ENCODE assay signal across 28 cellular contexts in genomic region chr16:87101903-87102302, GRCh38.
A peak's percentile ranks its signal among the peaks of the same experiment; 100 is the strongest.
DNase-seq lines count a peak whose midpoint lies in the region; ATAC-seq and TF ChIP-seq lines count a peak whose summit lies in the region.
"Had no signal": no experiment of that assay in that cellular context is flagged by ENCODE, and none has a peak within 500 bp of the region (broad histone marks: within the 10 kb centered on the region; RNA-seq: fewer than 3 reads in every experiment).

No MANE protein-coding gene starts in this region.

- DNase-seq in EL, result peak; percentile 18
- peak in 1 of 2 experiments; percentile 31 for DNase-seq in SJSA1 (ENCODE audit: low read depth in 1 of 2, low spot score in 2 of 2)
- peak; percentile 78 for DNase-seq in dedifferentiated amniotic fluid mesenchymal stem cell (ENCODE audit: extremely low spot score)
- DNase-seq in osteocyte (ENCODE audit: extremely low spot score, unreplicated experiment), result no peak
- DNase-seq in H7, result no peak
- no peak for DNase-seq in activated T-cell treated with anti-CD3 and anti-CD28 coated beads for 4 hours
- no peak for DNase-seq in stimulated activated naive CD8-positive, alpha-beta T cell treated with anti-CD3 and anti-CD28 coated beads, Interleukin-15, Interleukin-2, amounts not matched to agents 100 U/mL and 50 U/mL, for 24 hours
- no peak for DNase-seq in left ventricle myocardium inferior
- DNase-seq: activated CD4-positive, alpha-beta T cell treated with anti-CD3 and anti-CD28 coated beads, Interleukin-2, amount 10 ng/mL, durations not matched to agents 24 days and 14 days; activated CD8-positive, alpha-beta memory T cell treated with anti-CD3 and anti-CD28 coated beads, Interleukin-2, amount 10 ng/mL, durations not matched to agents 7 days and 5 days; activated naive CD4-positive, alpha-beta T cell treated with anti-CD3 and anti-CD28 coated beads, Interleukin-2, amount 50 U/mL, for 16 hours; gastrocnemius medialis; KG1; kidney; NCI-H187 treated with DMSO at 0.1 percent for 48 hours; NCI-H2227 treated with DMSO at 0.1 percent for 48 hours; NCI-H774; OCI-M1; SIG-M5; small intestine; stimulated activated CD4-positive, alpha-beta T cell treated with anti-CD3 and anti-CD28 coated beads, Interleukin-2, amount 100 ng/mL, for 24 hours; tibial artery had no signal

- H3K4me1 ChIP-seq in SJSA1 (replicated peaks), result peaks cover 26% of the 10 kb centered on the region
- H3K4me1 ChIP-seq in left ventricle myocardium inferior, result no peaks in the 10 kb centered on the region
- H3K4me1 ChIP-seq: ascending aorta, gastrocnemius medialis had no signal

- peak overlapping the region; percentile 42 for H3K27ac ChIP-seq in SJSA1
- H3K27ac ChIP-seq in left ventricle myocardium inferior (replicated peaks), result no peak overlapping the region
- H3K27ac ChIP-seq: ascending aorta, gastrocnemius medialis, tibial artery had no signal

- H3K36me3 ChIP-seq in SJSA1 (no peaks in the 10 kb centered on the region), H7 (replicated peaks; ENCODE audit: control insufficient read depth, insufficient read depth, low read length) (no peaks in the 10 kb centered on the region), left ventricle myocardium inferior (no peaks in the 10 kb centered on the region)
- H3K36me3 ChIP-seq: ascending aorta, gastrocnemius medialis, tibial artery had no signal

- H3K9me3 Mint-ChIP-seq in osteocyte (ENCODE audit: unreplicated experiment), result peaks cover 4% of the 10 kb centered on the region
- H3K9me3 Mint-ChIP-seq: activated CD4-positive, alpha-beta T cell treated with anti-CD3 and anti-CD28 coated beads, Interleukin-2, amount 10 ng/mL, durations not matched to agents 24 days and 14 days; activated T-helper 1 cell treated with anti-CD3 and anti-CD28 coated beads, Interleukin-12 subunit alpha, Interleukin-12 subunit beta, Interleukin-2, Interleukin-4 antibody, amounts not matched to agents 30 ng/mL and 10 ng/mL and 1 ng/mL, durations not matched to agents 14 hours and 24 hours and 36 hours; dendritic cell treated with granulocyte-macrophage colony-stimulating factor and Interleukin-4, amounts not matched to agents 40 ng/mL and 50 ng/mL, for 4 days; stimulated activated memory B cell treated with anti-CD40 and anti-IgM and Interleukin-4, amounts not matched to agents 10 μg/mL and 1 μg/mL and 100 μg/mL, for 72 hours; T-helper 1 cell treated with Interleukin-12 subunit alpha and Interleukin-12 subunit beta and Interleukin-4 antibody, amounts not matched to agents 30 μg/mL and 1 μg/mL, for 36 hours had no signal

- no peaks in the 10 kb centered on the region for H3K9me3 ChIP-seq in SJSA1 (replicated peaks)
- peaks cover 5% of the 10 kb centered on the region for H3K9me3 ChIP-seq in left ventricle myocardium inferior (replicated peaks)
- H3K9me3 ChIP-seq: ascending aorta, gastrocnemius medialis, tibial artery had no signal

- no peaks in the 10 kb centered on the region for H3K27me3 ChIP-seq in SJSA1 (replicated peaks)
- no peaks in the 10 kb centered on the region for H3K27me3 ChIP-seq in H7 (ENCODE audit: control insufficient read depth, insufficient read depth, low read length)
- H3K27me3 ChIP-seq in left ventricle myocardium inferior (ENCODE audit: low read depth), result peaks cover 62% of the 10 kb centered on the region
- H3K27me3 ChIP-seq: ascending aorta had no signal

- H3K4me3 ChIP-seq in SJSA1, result no peak overlapping the region
- no peak overlapping the region for H3K4me3 ChIP-seq in H7 (ENCODE audit: insufficient read depth, low read depth, low read length)
- no peak overlapping the region for H3K4me3 ChIP-seq in left ventricle myocardium inferior
- H3K4me3 ChIP-seq: ascending aorta, gastrocnemius medialis, tibial artery had no signal

- H3K4me3 Mint-ChIP-seq in osteocyte (ENCODE audit: unreplicated experiment), result no peak overlapping the region
- H3K4me3 Mint-ChIP-seq: activated CD4-positive, alpha-beta T cell treated with anti-CD3 and anti-CD28 coated beads, Interleukin-2, amount 10 ng/mL, durations not matched to agents 24 days and 14 days; activated CD8-positive, alpha-beta memory T cell treated with anti-CD3 and anti-CD28 coated beads, Interleukin-2, amount 10 ng/mL, durations not matched to agents 7 days and 5 days; activated T-helper 1 cell treated with anti-CD3 and anti-CD28 coated beads, Interleukin-12 subunit alpha, Interleukin-12 subunit beta, Interleukin-2, Interleukin-4 antibody, amounts not matched to agents 30 ng/mL and 10 ng/mL and 1 ng/mL, durations not matched to agents 14 hours and 24 hours and 36 hours; B cell; dendritic cell treated with granulocyte-macrophage colony-stimulating factor and Interleukin-4, amounts not matched to agents 40 ng/mL and 50 ng/mL, for 4 days; stimulated activated memory B cell treated with anti-CD40 and anti-IgM and Interleukin-4, amounts not matched to agents 10 μg/mL and 1 μg/mL and 100 μg/mL, for 72 hours; T-helper 1 cell treated with Interleukin-12 subunit alpha and Interleukin-12 subunit beta and Interleukin-4 antibody, amounts not matched to agents 30 μg/mL and 1 μg/mL, for 36 hours had no signal

- intact Hi-C loops in left ventricle myocardium inferior (cut with micrococcal nuclease), result no loop called here

- TF ChIP-seq CTCF in osteocyte (IDR thresholded peaks at IDR 0.05) (no peak), left ventricle myocardium inferior (IDR thresholded peaks at IDR 0.05; ENCODE audit: borderline replicate concordance) (no peak)

- peak overlapping the region; percentile 50 for H3K27ac Mint-ChIP-seq in osteocyte (ENCODE audit: unreplicated experiment)
- H3K27ac Mint-ChIP-seq: activated CD4-positive, alpha-beta T cell treated with anti-CD3 and anti-CD28 coated beads, Interleukin-2, amount 10 ng/mL, durations not matched to agents 24 days and 14 days; activated CD8-positive, alpha-beta memory T cell treated with anti-CD3 and anti-CD28 coated beads, Interleukin-2, amount 10 ng/mL, durations not matched to agents 7 days and 5 days; activated T-helper 1 cell treated with anti-CD3 and anti-CD28 coated beads, Interleukin-12 subunit alpha, Interleukin-12 subunit beta, Interleukin-2, Interleukin-4 antibody, amounts not matched to agents 30 ng/mL and 10 ng/mL and 1 ng/mL, durations not matched to agents 14 hours and 24 hours and 36 hours; B cell; dendritic cell treated with granulocyte-macrophage colony-stimulating factor and Interleukin-4, amounts not matched to agents 40 ng/mL and 50 ng/mL, for 4 days; stimulated activated memory B cell treated with anti-CD40 and anti-IgM and Interleukin-4, amounts not matched to agents 10 μg/mL and 1 μg/mL and 100 μg/mL, for 72 hours; T-helper 1 cell treated with Interleukin-12 subunit alpha and Interleukin-12 subunit beta and Interleukin-4 antibody, amounts not matched to agents 30 μg/mL and 1 μg/mL, for 36 hours had no signal

- H3K27me3 Mint-ChIP-seq in osteocyte (ENCODE audit: unreplicated experiment), result no peaks in the 10 kb centered on the region

- no peak for ATAC-seq in stimulated activated naive CD8-positive, alpha-beta T cell treated with anti-CD3 and anti-CD28 coated beads, Interleukin-15, Interleukin-2, amounts not matched to agents 100 U/mL and 50 U/mL, for 24 hours
- ATAC-seq: activated CD8-positive, alpha-beta memory T cell treated with anti-CD3 and anti-CD28 coated beads, Interleukin-2, amount 10 ng/mL, durations not matched to agents 7 days and 5 days; gastrocnemius medialis; stimulated activated memory B cell treated with anti-CD40 and anti-IgM and Interleukin-4, amounts not matched to agents 10 μg/mL and 1 μg/mL and 100 μg/mL, for 72 hours had no signal

- H3K36me3 Mint-ChIP-seq in osteocyte (ENCODE audit: unreplicated experiment), result no peaks in the 10 kb centered on the region
- H3K36me3 Mint-ChIP-seq: activated CD8-positive, alpha-beta memory T cell treated with anti-CD3 and anti-CD28 coated beads, Interleukin-2, amount 10 ng/mL, durations not matched to agents 7 days and 5 days; stimulated activated memory B cell treated with anti-CD40 and anti-IgM and Interleukin-4, amounts not matched to agents 10 μg/mL and 1 μg/mL and 100 μg/mL, for 72 hours had no signal

- peaks cover 28% of the 10 kb centered on the region for H3K4me1 Mint-ChIP-seq in osteocyte (ENCODE audit: unreplicated experiment)
- H3K4me1 Mint-ChIP-seq: activated CD4-positive, alpha-beta T cell treated with anti-CD3 and anti-CD28 coated beads, Interleukin-2, amount 10 ng/mL, durations not matched to agents 24 days and 14 days; activated CD8-positive, alpha-beta memory T cell treated with anti-CD3 and anti-CD28 coated beads, Interleukin-2, amount 10 ng/mL, durations not matched to agents 7 days and 5 days; B cell; stimulated activated memory B cell treated with anti-CD40 and anti-IgM and Interleukin-4, amounts not matched to agents 10 μg/mL and 1 μg/mL and 100 μg/mL, for 72 hours had no signal

Comparison
In these comparisons a context has a peak if more than half of its experiments do, and no peak if none do; other contexts are left out.
1. DNase-seq: peak in EL (single experiment) and dedifferentiated amniotic fluid mesenchymal stem cell (single experiment); none in osteocyte (single experiment), H7 (single experiment), activated T-cell treated with anti-CD3 and anti-CD28 coated beads for 4 hours (single experiment), stimulated activated naive CD8-positive, alpha-beta T cell treated with anti-CD3 and anti-CD28 coated beads, Interleukin-15, Interleukin-2, amounts not matched to agents 100 U/mL and 50 U/mL, for 24 hours (single experiment) and left ventricle myocardium inferior (single experiment).